Comparison of ENCODE assay signal across 11 cellular contexts in the genomic region with DNA sequence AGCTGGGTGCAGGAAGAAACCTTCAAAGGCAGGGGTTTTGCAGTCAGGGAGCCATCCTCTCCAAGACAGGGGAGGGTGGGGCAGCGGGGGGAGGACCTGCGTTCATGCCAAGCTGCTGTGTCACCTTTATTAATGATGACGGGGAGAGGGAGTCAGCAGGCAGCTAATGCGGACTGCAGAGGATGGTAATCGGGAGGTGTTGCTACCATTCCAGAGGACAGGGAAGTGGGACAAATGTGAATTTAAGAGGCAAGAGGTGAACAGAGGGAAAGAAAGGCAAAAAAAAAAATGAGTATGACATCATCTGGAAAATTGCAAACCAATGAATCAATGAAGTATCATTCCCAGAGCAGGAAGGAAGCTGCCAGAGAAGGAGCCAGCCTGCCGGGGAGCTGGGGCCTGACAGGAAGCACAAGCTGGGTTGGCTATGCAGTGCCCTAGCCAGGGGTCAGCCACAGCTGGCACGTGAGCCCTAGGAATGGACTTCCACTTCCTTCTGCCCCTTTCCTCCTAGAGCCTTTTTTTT. TPM values are rescaled to one million over a fixed set of nuclear protein-coding genes. Genes with fewer than 3 reads are reported as not detected.
A peak's percentile ranks its signal among the peaks of the same experiment; 100 is the strongest.
DNase-seq lines count a peak whose midpoint lies in the region; ATAC-seq and TF ChIP-seq lines count a peak whose summit lies in the region.
"Had no signal": no experiment of that assay in that cellular context is flagged by ENCODE, and none has a peak within 500 bp of the region (broad histone marks: within the 10 kb centered on the region; RNA-seq: fewer than 3 reads in every experiment).

No MANE protein-coding gene starts in this region.

- in situ Hi-C loops in brain microvascular endothelial cell (cut with HindIII; ENCODE audit: low pct_ligation_motif_present, low sequenced_read_pairs): no loop called here

- H3K27ac ChIP-seq in brain microvascular endothelial cell: peak overlapping the region; percentile 22
- H3K27ac ChIP-seq in OCI-LY7 (ENCODE audit: low read depth, low read length, poor library complexity, severe bottlenecking): no peak overlapping the region
- H3K27ac ChIP-seq: parathyroid adenoma, stomach had no signal

- H3K9me3 ChIP-seq in OCI-LY7 (ENCODE audit: low read length): no peaks in the 10 kb centered on the region
- H3K9me3 ChIP-seq: BLaER1 treated with 17β-estradiol and CSF1 and Interleukin-3, amounts not matched to agents 10 nM and 100 nM; stomach had no signal

- H3K27me3 ChIP-seq in brain microvascular endothelial cell (replicated peaks): no peaks in the 10 kb centered on the region
- H3K27me3 ChIP-seq: BLaER1 treated with 17β-estradiol and CSF1 and Interleukin-3, amounts not matched to agents 10 nM and 100 nM; stomach had no signal

- peaks cover 3 to 23% (median 15%) of the 10 kb centered on the region in 4 donors for H3K4me1 Mint-ChIP-seq in naive thymus-derived CD8-positive, alpha-beta T cell

- no peaks in the 10 kb centered on the region for H3K79me2 ChIP-seq in OCI-LY7 (ENCODE audit: insufficient read depth, low read depth, low read length)
- H3K79me2 ChIP-seq: parathyroid adenoma had no signal

- no peaks in the 10 kb centered on the region for H3K4me1 ChIP-seq in OCI-LY7 (ENCODE audit: insufficient read depth, low read length, poor library complexity, severe bottlenecking)
- H3K4me1 ChIP-seq: parathyroid adenoma, stomach had no signal

- H3K9me3 Mint-ChIP-seq in naive thymus-derived CD8-positive, alpha-beta T cell: no peaks in the 10 kb centered on the region

- H3K9me2 ChIP-seq in OCI-LY7 (ENCODE audit: insufficient read depth, low read length): no peaks in the 10 kb centered on the region

- POLR2A ChIA-PET in naive thymus-derived CD8-positive, alpha-beta T cell (lab: Charles Lee): no interaction called here
- POLR2A ChIA-PET in OCI-LY7 (lab: Charles Lee): interaction anchor here (0.6 to 0.7 kb wide), 2 partner anchors 15 to 150 kb away, joined by 3 to 4 read pairs; no protein-coding TSS in a partner anchor

- no peak overlapping the region for H3K4me3 Mint-ChIP-seq in naive thymus-derived CD8-positive, alpha-beta T cell

- H3K27ac Mint-ChIP-seq in naive thymus-derived CD8-positive, alpha-beta T cell: peak overlapping the region in 2 of 10 donors; percentile 20 to 51

- CTCF ChIA-PET in OCI-LY7 (lab: Charles Lee; ENCODE audit: unreplicated experiment): no interaction called here

- H2AFZ ChIP-seq in OCI-LY7 (ENCODE audit: low read length): no peak overlapping the region
- H2AFZ ChIP-seq: parathyroid adenoma had no signal

- no peak overlapping the region for H3K4me2 ChIP-seq in OCI-LY7 (ENCODE audit: low read length)

- TF ChIP-seq CTCF in brain microvascular endothelial cell (IDR thresholded peaks at IDR 0.05; ENCODE audit: low read depth, low read length, missing control alignments): no peak
- TF ChIP-seq CTCF in OCI-LY7 (conservative IDR thresholded peaks at IDR 0.05; ENCODE audit: low read length): no peak

- no TSS peak for BruUV-seq in OCI-LY7 (replicated peaks; lab: Mats Ljungman, UMichigan)

- no peaks in the 10 kb centered on the region for H3K27me3 Mint-ChIP-seq in naive thymus-derived CD8-positive, alpha-beta T cell

- H3K4me3 ChIP-seq in brain microvascular endothelial cell (ENCODE audit: low read depth, low read length) (no peak overlapping the region), OCI-LY7 (ENCODE audit: low read depth, low read length, poor library complexity, severe bottlenecking) (no peak overlapping the region)
- H3K4me3 ChIP-seq: BLaER1 treated with 17β-estradiol and CSF1 and Interleukin-3, amounts not matched to agents 10 nM and 100 nM; stomach had no signal

- intact Hi-C loops in OCI-LY7 (cut with micrococcal nuclease; ENCODE audit: unreplicated experiment): no loop called here

- peaks cover 0 to 39% (median 3%) of the 10 kb centered on the region in 3 donors for H3K36me3 Mint-ChIP-seq in naive thymus-derived CD8-positive, alpha-beta T cell

- no peaks in the 10 kb centered on the region for H4K20me1 ChIP-seq in OCI-LY7 (ENCODE audit: insufficient read depth, low read length)

- peak; percentile 92 for DNase-seq in A172 (ENCODE audit: low spot score)
- peak; percentile 67 for DNase-seq in HS-27A (ENCODE audit: low read depth)
- peak; percentile 58 for DNase-seq in brain microvascular endothelial cell
- DNase-seq in left lobe of liver (ENCODE audit: low spot score): peak; percentile 47
- DNase-seq in naive thymus-derived CD8-positive, alpha-beta T cell: no peak
- DNase-seq in stimulated activated CD8-positive, alpha-beta memory T cell treated with anti-CD3 and anti-CD28 coated beads, Interleukin-4, amount 100 ng/mL, for 48 hours: no peak
- no peak for DNase-seq in activated CD4-positive, alpha-beta T cell treated with anti-CD3 and anti-CD28 coated beads, Interleukin-2, amount 50 U/mL, for 1 hour
- DNase-seq in OCI-LY7 (ENCODE audit: low spot score): no peak
- DNase-seq: stomach had no signal

- peak; percentile 53 for ATAC-seq in left lobe of liver
- ATAC-seq in naive thymus-derived CD8-positive, alpha-beta T cell: no peak

- H3K36me3 ChIP-seq in brain microvascular endothelial cell (replicated peaks) (no peaks in the 10 kb centered on the region), OCI-LY7 (ENCODE audit: insufficient read depth, low read length) (no peaks in the 10 kb centered on the region; the same call in none of the 2 replicates)
- H3K36me3 ChIP-seq: stomach had no signal

RNA-seq across cellular contexts. Expression of gene INSYN2B, which starts 9.3 kb away (rescaled TPM):
- total RNA-seq in A172 (2014; rRNA removed; shearing (Covaris generic)): 15.6 and 16.3 TPM in 2 replicates
- not detected for total RNA-seq in left lobe of liver
- total RNA-seq in naive thymus-derived CD8-positive, alpha-beta T cell: not detected
- polyA plus RNA-seq in naive thymus-derived CD8-positive, alpha-beta T cell: under 1 TPM in 1 of 3 donors, not detected in 2; 0.05 TPM
- total RNA-seq in OCI-LY7 (2014; rRNA removed; shearing (Covaris generic)): not detected in 2 replicates
- total RNA-seq in OCI-LY7 (2022): not detected in 2 replicates

Comparison
In these comparisons a context has a peak if more than half of its experiments do, and no peak if none do; other contexts are left out.
1. DNase-seq: peak in A172 (single experiment), HS-27A (single experiment), brain microvascular endothelial cell (single experiment) and left lobe of liver (single experiment); none in naive thymus-derived CD8-positive, alpha-beta T cell (0 of 10), stimulated activated CD8-positive, alpha-beta memory T cell treated with anti-CD3 and anti-CD28 coated beads, Interleukin-4, amount 100 ng/mL, for 48 hours (single experiment), activated CD4-positive, alpha-beta T cell treated with anti-CD3 and anti-CD28 coated beads, Interleukin-2, amount 50 U/mL, for 1 hour (single experiment) and OCI-LY7 (single experiment).
2. RNA of gene INSYN2B, which starts 9.3 kb away (total RNA-seq): 15.6 to 16.3 TPM in A172; not detected in left lobe of liver (single experiment), not detected in naive thymus-derived CD8-positive, alpha-beta T cell and not detected in OCI-LY7; every median in the first group is over 10 times any median in the second.